ENCODE assay signal across 25 cellular contexts in the genomic region with DNA sequence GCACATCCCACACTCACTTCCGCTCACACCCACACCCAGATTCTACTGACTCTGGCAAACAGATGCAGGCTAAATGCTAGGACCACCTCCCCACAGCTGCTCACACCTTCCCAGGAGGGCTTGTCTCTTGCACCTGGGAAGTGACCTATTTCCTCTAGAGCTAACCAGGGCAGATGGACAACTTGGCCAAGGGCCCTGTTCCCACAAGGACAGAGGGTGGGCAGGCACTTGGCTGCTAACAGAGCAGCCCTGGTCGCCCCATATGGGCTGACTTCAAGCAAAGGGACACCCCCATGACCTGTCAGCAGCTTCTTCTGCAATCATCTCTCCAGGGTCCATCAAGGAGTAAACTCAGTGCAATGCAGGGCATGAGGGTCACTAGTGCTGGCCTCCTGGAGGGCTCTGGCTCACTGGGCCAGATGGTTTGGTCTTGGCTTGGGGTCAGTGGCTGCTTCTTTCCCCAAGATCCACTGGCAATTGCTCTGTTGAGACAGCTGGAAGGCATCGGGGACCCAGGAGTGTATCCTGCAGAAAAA.
"Had no signal": no experiment of that assay in that cellular context is flagged by ENCODE, and none has a peak within 500 bp of the region (broad histone marks: within the 10 kb centered on the region; RNA-seq: fewer than 3 reads in every experiment).

No MANE protein-coding gene starts in this region.

- H3K4me1 ChIP-seq: pancreas, psoas muscle, upper lobe of left lung had no signal

- H3K27me3 Mint-ChIP-seq: activated CD4-positive, alpha-beta T cell treated with anti-CD3 and anti-CD28 coated beads, Interleukin-2, amount 10 ng/mL, durations not matched to agents 7 days and 5 days; activated CD8-positive, alpha-beta memory T cell treated with anti-CD3 and anti-CD28 coated beads, Interleukin-2, amount 10 ng/mL, durations not matched to agents 7 days and 5 days; activated CD8-positive, alpha-beta T cell treated with anti-CD3 and anti-CD28 coated beads for 36 hours; activated naive CD8-positive, alpha-beta T cell treated with anti-CD3 and anti-CD28 coated beads, Interleukin-2, amount 50 U/mL, for 24 hours; brain; T-cell had no signal

- H3K27ac Mint-ChIP-seq: activated CD4-positive, alpha-beta T cell treated with anti-CD3 and anti-CD28 coated beads, Interleukin-2, amount 10 ng/mL, durations not matched to agents 7 days and 5 days; activated CD8-positive, alpha-beta memory T cell treated with anti-CD3 and anti-CD28 coated beads, Interleukin-2, amount 10 ng/mL, durations not matched to agents 7 days and 5 days; activated CD8-positive, alpha-beta T cell treated with anti-CD3 and anti-CD28 coated beads for 36 hours; activated naive CD8-positive, alpha-beta T cell treated with anti-CD3 and anti-CD28 coated beads, Interleukin-2, amount 50 U/mL, for 24 hours; activated T-helper 1 cell treated with anti-CD3 and anti-CD28 coated beads, Interleukin-12 subunit alpha, Interleukin-12 subunit beta, Interleukin-2, Interleukin-4 antibody, amounts not matched to agents 30 ng/mL and 10 ng/mL and 1 ng/mL, durations not matched to agents 14 hours and 24 hours and 36 hours; mesothelial cell of epicardium; naive thymus-derived CD8-positive, alpha-beta T cell; stimulated activated effector memory CD8-positive, alpha-beta T cell treated with anti-CD3 and anti-CD28 coated beads, Interleukin-12 subunit alpha, Interleukin-12 subunit beta, amount 100 ng/mL, for 72 hours; T-cell had no signal

- H3K9me3 Mint-ChIP-seq: activated T-helper 1 cell treated with anti-CD3 and anti-CD28 coated beads, Interleukin-12 subunit alpha, Interleukin-12 subunit beta, Interleukin-2, Interleukin-4 antibody, amounts not matched to agents 30 ng/mL and 10 ng/mL and 1 ng/mL, durations not matched to agents 14 hours and 24 hours and 36 hours had no signal

- H3K36me3 Mint-ChIP-seq: activated CD8-positive, alpha-beta memory T cell treated with anti-CD3 and anti-CD28 coated beads, Interleukin-2, amount 10 ng/mL, durations not matched to agents 7 days and 5 days; brain; mesothelial cell of epicardium; naive thymus-derived CD8-positive, alpha-beta T cell; stimulated activated effector memory CD8-positive, alpha-beta T cell treated with anti-CD3 and anti-CD28 coated beads, Interleukin-12 subunit alpha, Interleukin-12 subunit beta, amount 100 ng/mL, for 72 hours; T-cell had no signal

- ATAC-seq: activated CD8-positive, alpha-beta memory T cell treated with anti-CD3 and anti-CD28 coated beads, Interleukin-2, amount 10 ng/mL, durations not matched to agents 7 days and 5 days; activated CD8-positive, alpha-beta T cell treated with anti-CD3 and anti-CD28 coated beads for 36 hours; activated naive CD8-positive, alpha-beta T cell treated with anti-CD3 and anti-CD28 coated beads, Interleukin-2, amount 50 U/mL, for 24 hours; left lobe of liver; naive thymus-derived CD8-positive, alpha-beta T cell; pancreas; psoas muscle; T-cell had no signal

- H3K4me1 Mint-ChIP-seq: activated CD4-positive, alpha-beta T cell treated with anti-CD3 and anti-CD28 coated beads, Interleukin-2, amount 10 ng/mL, durations not matched to agents 7 days and 5 days; activated CD8-positive, alpha-beta memory T cell treated with anti-CD3 and anti-CD28 coated beads, Interleukin-2, amount 10 ng/mL, durations not matched to agents 7 days and 5 days; activated naive CD8-positive, alpha-beta T cell treated with anti-CD3 and anti-CD28 coated beads, Interleukin-2, amount 50 U/mL, for 24 hours; mesothelial cell of epicardium; naive thymus-derived CD8-positive, alpha-beta T cell; stimulated activated effector memory CD8-positive, alpha-beta T cell treated with anti-CD3 and anti-CD28 coated beads, Interleukin-12 subunit alpha, Interleukin-12 subunit beta, amount 100 ng/mL, for 72 hours; T-cell had no signal

- H3K9me3 ChIP-seq: neutrophil, pancreas, psoas muscle, SK-N-SH, testis, upper lobe of left lung had no signal

- H3K27me3 ChIP-seq: neutrophil, pancreas, testis, upper lobe of left lung had no signal

- H3K4me3 Mint-ChIP-seq: activated CD4-positive, alpha-beta T cell treated with anti-CD3 and anti-CD28 coated beads, Interleukin-2, amount 10 ng/mL, durations not matched to agents 7 days and 5 days; activated CD8-positive, alpha-beta memory T cell treated with anti-CD3 and anti-CD28 coated beads, Interleukin-2, amount 10 ng/mL, durations not matched to agents 7 days and 5 days; activated CD8-positive, alpha-beta T cell treated with anti-CD3 and anti-CD28 coated beads for 36 hours; activated naive CD8-positive, alpha-beta T cell treated with anti-CD3 and anti-CD28 coated beads, Interleukin-2, amount 50 U/mL, for 24 hours; activated T-helper 1 cell treated with anti-CD3 and anti-CD28 coated beads, Interleukin-12 subunit alpha, Interleukin-12 subunit beta, Interleukin-2, Interleukin-4 antibody, amounts not matched to agents 30 ng/mL and 10 ng/mL and 1 ng/mL, durations not matched to agents 14 hours and 24 hours and 36 hours; brain; mesothelial cell of epicardium; naive thymus-derived CD8-positive, alpha-beta T cell; stimulated activated effector memory CD8-positive, alpha-beta T cell treated with anti-CD3 and anti-CD28 coated beads, Interleukin-12 subunit alpha, Interleukin-12 subunit beta, amount 100 ng/mL, for 72 hours; T-cell had no signal

- H3K4me3 ChIP-seq: pancreas, psoas muscle, skin epidermis, testis, upper lobe of left lung had no signal

- H3K36me3 ChIP-seq: neutrophil, pancreas, upper lobe of left lung, WERI-Rb-1 had no signal

- DNase-seq: activated CD4-positive, alpha-beta T cell treated with anti-CD3 and anti-CD28 coated beads, Interleukin-2, amount 10 ng/mL, durations not matched to agents 7 days and 5 days; activated CD4-positive, CD25-positive, alpha-beta regulatory T cell treated with anti-CD3 and anti-CD28 coated beads, Interleukin-2, amount 50 U/mL, for 72 hours; activated CD8-positive, alpha-beta memory T cell treated with anti-CD3 and anti-CD28 coated beads, Interleukin-2, amount 10 ng/mL, durations not matched to agents 7 days and 5 days; activated CD8-positive, alpha-beta T cell treated with anti-CD3 and anti-CD28 coated beads for 36 hours; activated gamma-delta T cell; activated naive CD4-positive, alpha-beta T cell treated with anti-CD3 and anti-CD28 coated beads, Interleukin-2, amount 50 U/mL, for 16 hours; activated naive CD8-positive, alpha-beta T cell treated with anti-CD3 and anti-CD28 coated beads, Interleukin-2, amount 50 U/mL, for 24 hours; activated T-cell treated with anti-CD3 and anti-CD28 coated beads for 4 hours; naive thymus-derived CD8-positive, alpha-beta T cell; pancreas; psoas muscle; SK-N-SH; stimulated activated CD4-positive, alpha-beta T cell treated with anti-CD3 and anti-CD28 coated beads, Interleukin-2, amount 100 ng/mL, for 24 hours; T-cell; testis; WERI-Rb-1 had no signal

- H3K27ac ChIP-seq: epithelial cell of prostate, neutrophil, pancreas, psoas muscle, skin epidermis, testis, upper lobe of left lung, WERI-Rb-1 had no signal
